8 cellular contexts compared by ENCODE assay signal in genomic region chr14:76926521-76927251, GRCh38.
DNase-seq lines count a peak whose midpoint lies in the region; ATAC-seq, FAIRE-seq and TF ChIP-seq lines count a peak whose summit lies in the region.

No MANE protein-coding gene starts in this region.

- TF ChIP-seq RAD21 in K562 (CRISPR knock-in tag; conservative IDR thresholded peaks at IDR 0.05 in 1 of 2, IDR thresholded peaks at IDR 0.05 in 1 of 2), result no peak

- intact Hi-C loops in CD4-positive, alpha-beta T cell (cut with DNase I, micrococcal nuclease), result no loop called here
- intact Hi-C loops in K562 (cut with micrococcal nuclease), result no loop called here
- intact Hi-C loops in mucosa of descending colon (cut with DNase I, micrococcal nuclease), result no loop called here

- no peaks in the 10 kb centered on the region for H3K9me1 ChIP-seq in K562 (ENCODE audit: control insufficient read depth, insufficient read depth, low read length)

- H3K4me3 Mint-ChIP-seq in CD4-positive, alpha-beta T cell, result peak overlapping the region; percentile 81

- CTCF ChIA-PET in CD4-positive, alpha-beta T cell (lab: Charles Lee), result interaction anchor here (1.4 to 2.4 kb wide), 3 partner anchors 13 to 20 kb away, joined by 5 to 9 read pairs (median 8); no protein-coding TSS in a partner anchor
- CTCF ChIA-PET in K562 (lab: Yijun Ruan, JAX; ENCODE audit: low intra/inter-chr PET ratio), result no interaction called here

- H2AFZ ChIP-seq in K562 (ENCODE audit: low read depth, low read length), result no peak overlapping the region

- H3K4me2 ChIP-seq in K562 (ENCODE audit: insufficient read depth, low read length), result no peak overlapping the region

- DNase-seq in CD4-positive, alpha-beta T cell, result peak; percentile 17 to 86 (median 49)
- DNase-seq in H7 (peak; percentile 85), SJSA1 (ENCODE audit: low read depth in 1 of 2, low spot score in 2 of 2) (no peak), K562 (ENCODE audit: extremely low read depth in 1 of 4, low spot score in 3 of 4) (peak in 1 of 4 experiments; percentile 29), mucosa of descending colon (no peak), urothelium cell line (ENCODE audit: low spot score) (no peak), NCI-H510A (lab: John Stamatoyannopoulos, UW) (no peak), DMS114 treated with DMSO at 0.1 percent for 48 hours (lab: John Stamatoyannopoulos, UW; ENCODE audit: unreplicated experiment) (no peak)

- no peaks in the 10 kb centered on the region for H4K20me1 ChIP-seq in K562 (replicated peaks; ENCODE audit: control insufficient read depth, insufficient read depth, low read length)

- H3K9ac ChIP-seq in K562 (ENCODE audit: insufficient read depth in 1 of 2, low read depth in 2 of 2, low read length in 2 of 2), result no peak overlapping the region

- H3K4me1 ChIP-seq in SJSA1 (replicated peaks), result peaks cover 41% of the 10 kb centered on the region
- H3K4me1 ChIP-seq in K562 (replicated peaks in 1 of 2; ENCODE audit: control insufficient read depth in 2 of 2, insufficient read depth in 2 of 2, low read length in 2 of 2), result peaks cover 6 to 18% of the 10 kb centered on the region in 2 experiments; a peak in 4 of 5 replicates
- no peaks in the 10 kb centered on the region for H3K4me1 ChIP-seq in mucosa of descending colon (ENCODE audit: low read depth)

- no peak for TF ChIP-seq CTCF in CD4-positive, alpha-beta T cell (IDR thresholded peaks at IDR 0.05)
- TF ChIP-seq CTCF in K562 (IDR thresholded peaks at IDR 0.05 in 2 of 3, conservative IDR thresholded peaks at IDR 0.05 in 1 of 3; ENCODE audit: insufficient read depth in 2 of 3, low read depth in 1 of 3, low read length in 3 of 3) (no peak), mucosa of descending colon (IDR thresholded peaks at IDR 0.05) (no peak)

- H3K27me3 ChIP-seq in CD4-positive, alpha-beta T cell (ENCODE audit: control insufficient read depth, insufficient read depth, low read length), result no peaks in the 10 kb centered on the region
- no peaks in the 10 kb centered on the region for H3K27me3 ChIP-seq in H7 (ENCODE audit: control insufficient read depth, insufficient read depth, low read length)
- H3K27me3 ChIP-seq in SJSA1 (replicated peaks), result no peaks in the 10 kb centered on the region
- no peaks in the 10 kb centered on the region for H3K27me3 ChIP-seq in K562 (ENCODE audit: control insufficient read depth in 2 of 2, insufficient read depth in 2 of 2, low read length in 2 of 2)

- H3K27ac ChIP-seq in CD4-positive, alpha-beta T cell (ENCODE audit: low read depth, low read length), result peak overlapping the region; percentile 64
- H3K27ac ChIP-seq in SJSA1, result peak overlapping the region; percentile 76
- H3K27ac ChIP-seq in K562 (ENCODE audit: extremely low read depth, low read depth, low read length), result no peak overlapping the region

- H3K79me2 ChIP-seq in K562 (ENCODE audit: control insufficient read depth, insufficient read depth, low read length), result no peaks in the 10 kb centered on the region

- POLR2A ChIA-PET in CD4-positive, alpha-beta T cell (lab: Charles Lee), result interaction anchor here (0.6 to 1.6 kb wide), 4 partner anchors 29 to 134 kb away, joined by 3 to 4 read pairs (median 4); no protein-coding TSS in a partner anchor
- POLR2A ChIA-PET in K562 (lab: Yijun Ruan, JAX), result no interaction called here

- TF ChIP-seq EP300 in K562 (IDR thresholded peaks at IDR 0.05; ENCODE audit: low read length), result no peak

- 7% methylated on average over 5 of the region's 7 CpGs for WGBS in K562 (ENCODE audit: insufficient coverage, low coverage, missing lambda C conversion rate)

- no peaks in the 10 kb centered on the region for H3K27me3 Mint-ChIP-seq in CD4-positive, alpha-beta T cell

- no peaks in the 10 kb centered on the region for H3K36me3 ChIP-seq in H7 (replicated peaks; ENCODE audit: control insufficient read depth, insufficient read depth, low read length)
- H3K36me3 ChIP-seq in SJSA1, result no peaks in the 10 kb centered on the region
- H3K36me3 ChIP-seq in K562 (ENCODE audit: control insufficient read depth, insufficient read depth, low read length), result no peaks in the 10 kb centered on the region
- H3K36me3 ChIP-seq in mucosa of descending colon (ENCODE audit: low read depth), result no peaks in the 10 kb centered on the region

- no TSS peak for BruUV-seq in K562 (replicated peaks; lab: Mats Ljungman, UMichigan)

- peak; percentile 61 for ATAC-seq in CD4-positive, alpha-beta T cell (ENCODE audit: poor library complexity)
- 0 out of 3 replicates have a peak, but pooled peaks have one; percentile 31 for ATAC-seq in K562
- ATAC-seq in mucosa of descending colon, result peak; percentile 49

- no peaks in the 10 kb centered on the region for H3K9me3 ChIP-seq in CD4-positive, alpha-beta T cell (ENCODE audit: control insufficient read depth, low read length)
- H3K9me3 ChIP-seq in SJSA1 (replicated peaks) (no peaks in the 10 kb centered on the region), K562 (replicated peaks; ENCODE audit: control insufficient read depth, insufficient read depth, low read depth, low read length) (no peaks in the 10 kb centered on the region), mucosa of descending colon (no peaks in the 10 kb centered on the region)

- no peak for FAIRE-seq in K562 (lab: Jason Lieb, UNC)
- FAIRE-seq in urothelium cell line (lab: Jason Lieb, UNC), result peak; percentile 81

- in situ Hi-C loops in K562 (cut with MboI), result no loop called here

- H3K27ac Mint-ChIP-seq in CD4-positive, alpha-beta T cell, result peak overlapping the region; percentile 86

- no peaks in the 10 kb centered on the region for H3K9me3 Mint-ChIP-seq in CD4-positive, alpha-beta T cell

- no peak for TF ChIP-seq POLR2A in K562 (conservative IDR thresholded peaks at IDR 0.05)

- H3K4me1 Mint-ChIP-seq in CD4-positive, alpha-beta T cell (ENCODE audit: low read depth), result peaks cover 90% of the 10 kb centered on the region

- H3K36me3 Mint-ChIP-seq in CD4-positive, alpha-beta T cell (ENCODE audit: low read depth), result no peaks in the 10 kb centered on the region

- H3K4me3 ChIP-seq in H7 (ENCODE audit: insufficient read depth, low read depth, low read length), result no peak overlapping the region
- H3K4me3 ChIP-seq in SJSA1, result no peak overlapping the region
- no peak overlapping the region for H3K4me3 ChIP-seq in K562
- no peak overlapping the region for H3K4me3 ChIP-seq in mucosa of descending colon

TF ChIP-seq in K562, 482 proteins besides CTCF, POLR2A, EP300 and RAD21:
- TF ChIP-seq PKNOX1 (IDR thresholded peaks at IDR 0.05) (no peak), ZBTB12 (CRISPR knock-in tag; IDR thresholded peaks at IDR 0.05) (no peak), HDAC6 (IDR thresholded peaks at IDR 0.05; ENCODE audit: low read depth, low read length) (no peak), C11orf30 (IDR thresholded peaks at IDR 0.05; ENCODE audit: low read depth) (peak; percentile 48; the same call in 1 of the 2 replicates), RFX1 (IDR thresholded peaks at IDR 0.05) (peak; percentile 75), MAFK (IDR thresholded peaks at IDR 0.05; ENCODE audit: low read length) (peak; percentile 27; the same call in 1 of the 2 replicates), MAFF (IDR thresholded peaks at IDR 0.05; ENCODE audit: low read length) (peak; percentile 8; the same call in 1 of the 2 replicates), ZNF316 (IDR thresholded peaks at IDR 0.05) (peak; percentile 39; the same call in 1 of the 2 replicates)

Comparison
In these comparisons a context has a peak if more than half of its experiments do, and no peak if none do; other contexts are left out.
1. DNase-seq: peak in CD4-positive, alpha-beta T cell (10 of 10) and H7 (single experiment); none in SJSA1 (0 of 2), mucosa of descending colon (0 of 3), urothelium cell line (single experiment), NCI-H510A (single experiment) and DMS114 treated with DMSO at 0.1 percent for 48 hours (single experiment).
2. Peak in every context shown above with its lines, with median percentiles within 50 percentile points of each other: ATAC-seq.